In genomic region chr9:126536131-126536530, GRCh38 we compare ENCODE assay signal across 1 cellular context.
TF ChIP-seq lines count a peak whose summit lies in the region.

No MANE protein-coding gene starts in this region.

TF ChIP-seq in H1, 55 proteins besides CTCF, POLR2A, EP300 and RAD21:
- no peak for TF ChIP-seq SRF (IDR thresholded peaks at IDR 0.05; ENCODE audit: low read depth, low read length)
TF ChIP-seq in H1: peak in this region for 0.
